Comparison of ENCODE assay signal across 20 cellular contexts in the genomic region with DNA sequence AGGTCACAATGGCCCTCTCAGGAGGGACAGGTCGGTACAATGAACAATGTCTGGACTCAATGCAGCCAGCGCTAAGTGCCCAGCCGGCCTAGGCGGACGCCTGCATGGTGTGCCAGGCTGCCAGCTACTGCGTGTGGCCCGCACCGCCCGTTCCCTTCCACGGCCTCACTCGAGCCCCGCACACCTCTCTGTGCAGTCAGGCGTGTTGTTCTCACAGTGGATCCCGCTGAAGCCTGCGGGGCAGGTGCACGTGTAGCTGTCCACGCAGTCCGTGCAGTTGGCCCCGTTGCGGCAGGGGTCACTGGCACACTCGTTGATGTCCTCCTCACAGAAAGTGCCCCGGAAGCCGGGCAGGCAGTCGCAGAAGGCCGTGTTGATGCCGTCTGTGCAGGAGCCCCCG. TPM values are rescaled to one million over a fixed set of nuclear protein-coding genes. Genes with fewer than 3 reads are reported as not detected.
DNase-seq lines count a peak whose midpoint lies in the region; ATAC-seq, FAIRE-seq and TF ChIP-seq lines count a peak whose summit lies in the region.
"Had no signal": no experiment of that assay in that cellular context is flagged by ENCODE, and none has a peak within 500 bp of the region (broad histone marks: within the 10 kb centered on the region; RNA-seq: fewer than 3 reads in every experiment).

No MANE protein-coding gene starts in this region.

- SMC1A ChIA-PET in GM12878 (lab: Charles Lee; ENCODE audit: uncharacterized antibody, unreplicated experiment) = no interaction called here

- no peak overlapping the region for H3K27ac ChIP-seq in GM12878 (ENCODE audit: control insufficient read depth, insufficient read depth)
- peak overlapping the region; percentile 13 to 79 for H3K27ac ChIP-seq in left lung
- H3K27ac ChIP-seq in subcutaneous abdominal adipose tissue (ENCODE audit: low read depth, low read length) = peak overlapping the region; percentile 70
- H3K27ac ChIP-seq in brain microvascular endothelial cell = no peak overlapping the region
- H3K27ac ChIP-seq: PC-9 had no signal

- H3K4me3 ChIP-seq in GM12878 (no peak overlapping the region), left lung (no peak overlapping the region), subcutaneous abdominal adipose tissue (ENCODE audit: low read depth in 1 of 5, low read length in 5 of 5) (no peak overlapping the region), brain microvascular endothelial cell (ENCODE audit: low read depth, low read length) (no peak overlapping the region)
- H3K4me3 ChIP-seq: PC-9 had no signal

- 0 out of 2 replicates have a peak, but pooled peaks have one; percentile 17 for TF ChIP-seq POLR2A in GM12878 (IDR thresholded peaks at IDR 0.05; ENCODE audit: low read depth, low read length)

- CTCF ChIA-PET in GM12878 (lab: Yijun Ruan, JAX) = no interaction called here

- H3K36me3 Mint-ChIP-seq in activated T-helper 17 cell treated with anti-CD3 and anti-CD28 coated beads, Interleukin-2, amount 50 U/mL, for 72 hours (ENCODE audit: low read depth) = peaks cover 63% of the 10 kb centered on the region
- H3K36me3 Mint-ChIP-seq: CD4-positive, CD25-positive, alpha-beta regulatory T cell; IgD-negative memory B cell had no signal

- H3K4me1 Mint-ChIP-seq in activated T-helper 17 cell treated with anti-CD3 and anti-CD28 coated beads, Interleukin-2, amount 50 U/mL, for 72 hours = no peaks in the 10 kb centered on the region
- H3K4me1 Mint-ChIP-seq: CD4-positive, CD25-positive, alpha-beta regulatory T cell; IgD-negative memory B cell had no signal

- H3K36me3 ChIP-seq in GM12878 (ENCODE audit: control insufficient read depth in 2 of 2, insufficient read depth in 2 of 2, low read length in 1 of 2) (peaks cover 2 to 69% of the 10 kb centered on the region in 2 experiments; a peak in 3 of 4 replicates), left lung (peaks cover 0 to 100% of the 10 kb centered on the region in 2 donors), subcutaneous abdominal adipose tissue (ENCODE audit: control insufficient read depth in 5 of 5, insufficient read depth in 5 of 5, low read length in 5 of 5) (peaks cover 0 to 98% (median 94%) of the 10 kb centered on the region in 5 donors), brain microvascular endothelial cell (replicated peaks) (peaks cover 61% of the 10 kb centered on the region)

- H3K27ac Mint-ChIP-seq in activated T-helper 17 cell treated with anti-CD3 and anti-CD28 coated beads, Interleukin-2, amount 50 U/mL, for 72 hours = no peak overlapping the region
- H3K27ac Mint-ChIP-seq: CD4-positive, CD25-positive, alpha-beta regulatory T cell; IgD-negative memory B cell had no signal

- no peak overlapping the region for H2AFZ ChIP-seq in GM12878 (ENCODE audit: control insufficient read depth, low read depth, low read length)
- H2AFZ ChIP-seq: PC-9 had no signal

- no peak overlapping the region for H3K4me2 ChIP-seq in GM12878 (ENCODE audit: control insufficient read depth, insufficient read depth)
- H3K4me2 ChIP-seq: PC-9 had no signal

- no peak for FAIRE-seq in GM12878 (lab: Jason Lieb, UNC)
- FAIRE-seq: H54 had no signal

- no peak for DNase-seq in GM12878 (ENCODE audit: low read depth, low spot score)
- no peak for DNase-seq in left lung
- no peak for DNase-seq in brain microvascular endothelial cell
- no peak for DNase-seq in stimulated activated CD4-positive, alpha-beta T cell treated with anti-CD3 and anti-CD28 coated beads, Interleukin-2, amount 100 ng/mL, for 24 hours
- DNase-seq in amniotic stem cell (lab: John Stamatoyannopoulos, UW) = no peak
- DNase-seq: CD4-positive, CD25-positive, alpha-beta regulatory T cell; DMS79; NCI-H1105; NCI-H146; NCI-H2029 treated with DMSO at 0.1 percent for 48 hours; NCI-H226; NCI-H510A treated with DMSO at 0.1 percent for 48 hours; NCI-H748 treated with DMSO at 0.1 percent for 48 hours; PC-9; RPMI8226 had no signal

- no peak for TF ChIP-seq RAD21 in GM12878 (IDR thresholded peaks at IDR 0.05; ENCODE audit: insufficient read depth, low read depth, low read length)

- intact Hi-C loops in GM12878 (cut with micrococcal nuclease; ENCODE audit: unreplicated experiment) = no loop called here
- intact Hi-C loops in left lung (cut with DNase I) = no loop called here

- WGBS in GM12878 (ENCODE audit: insufficient coverage, insufficient replicate concordance, low lambda C conversion rate, missing lambda C conversion rate) = 98% methylated on average over 27 of the region's 27 CpGs

- H3K9me3 Mint-ChIP-seq in activated T-helper 17 cell treated with anti-CD3 and anti-CD28 coated beads, Interleukin-2, amount 50 U/mL, for 72 hours = no peaks in the 10 kb centered on the region
- H3K9me3 Mint-ChIP-seq: CD4-positive, CD25-positive, alpha-beta regulatory T cell; IgD-negative memory B cell had no signal

- RAD21 ChIA-PET in GM12878 (lab: Charles Lee; ENCODE audit: unreplicated experiment) = no interaction called here

- H3K9me3 ChIP-seq in GM12878 (replicated peaks; ENCODE audit: control insufficient read depth, insufficient read depth, low read length) = no peaks in the 10 kb centered on the region
- H3K9me3 ChIP-seq in left lung = no peaks in the 10 kb centered on the region
- no peaks in the 10 kb centered on the region for H3K9me3 ChIP-seq in subcutaneous abdominal adipose tissue (ENCODE audit: control insufficient read depth in 5 of 5, low read length in 5 of 5)

- no TSS peak for BruUV-seq in GM12878 (replicated peaks; lab: Mats Ljungman, UMichigan)

- TF ChIP-seq EP300 in GM12878 (IDR thresholded peaks at IDR 0.05; ENCODE audit: borderline replicate concordance in 1 of 2, control insufficient read depth in 1 of 2, low read depth in 2 of 2, low read length in 2 of 2) = no peak

- no peaks in the 10 kb centered on the region for H3K27me3 ChIP-seq in GM12878 (replicated peaks in 1 of 2; ENCODE audit: control insufficient read depth in 2 of 2, insufficient read depth in 2 of 2, low read length in 1 of 2)
- H3K27me3 ChIP-seq in left lung = no peaks in the 10 kb centered on the region
- no peaks in the 10 kb centered on the region for H3K27me3 ChIP-seq in subcutaneous abdominal adipose tissue (ENCODE audit: control insufficient read depth in 5 of 5, insufficient read depth in 4 of 5, low read length in 5 of 5)
- H3K27me3 ChIP-seq in brain microvascular endothelial cell (replicated peaks) = no peaks in the 10 kb centered on the region

- peak; percentile 4 for ATAC-seq in activated T-helper 17 cell treated with anti-CD3 and anti-CD28 coated beads, Interleukin-2, amount 50 U/mL, for 72 hours (replicated peaks)
- ATAC-seq in GM12878 (no peak), left lung (no peak), GM18498 (IDR thresholded peaks at IDR 0.05; ENCODE audit: unreplicated experiment) (no peak)

- in situ Hi-C loops in GM12878 (cut with MboI) (no loop called here), brain microvascular endothelial cell (cut with HindIII; ENCODE audit: low pct_ligation_motif_present, low sequenced_read_pairs) (no loop called here)

- H3K4me1 ChIP-seq in GM12878 (ENCODE audit: control insufficient read depth, insufficient read depth, low read length) = no peaks in the 10 kb centered on the region
- H3K4me1 ChIP-seq in left lung = peaks cover 0 to 20% of the 10 kb centered on the region in 2 donors
- peaks cover 0 to 45% (median 21%) of the 10 kb centered on the region in 5 donors for H3K4me1 ChIP-seq in subcutaneous abdominal adipose tissue (ENCODE audit: control insufficient read depth in 5 of 5, insufficient read depth in 5 of 5, low read length in 5 of 5)

- H3K27me3 Mint-ChIP-seq in activated T-helper 17 cell treated with anti-CD3 and anti-CD28 coated beads, Interleukin-2, amount 50 U/mL, for 72 hours = no peaks in the 10 kb centered on the region
- H3K27me3 Mint-ChIP-seq: CD4-positive, CD25-positive, alpha-beta regulatory T cell; IgD-negative memory B cell had no signal

- TF ChIP-seq CTCF in GM12878 (IDR thresholded peaks at IDR 0.05 in 2 of 3, conservative IDR thresholded peaks at IDR 0.05 in 1 of 3; ENCODE audit: control insufficient read depth in 2 of 3, extremely low read depth in 1 of 3, insufficient read depth in 1 of 3, low read depth in 3 of 3, low read length in 3 of 3) (no peak), left lung (IDR thresholded peaks at IDR 0.05) (no peak), brain microvascular endothelial cell (IDR thresholded peaks at IDR 0.05; ENCODE audit: low read depth, low read length, missing control alignments) (no peak)

- POLR2A ChIA-PET in GM12878 (lab: Charles Lee) = no interaction called here

- no peaks in the 10 kb centered on the region for H3K79me2 ChIP-seq in GM12878 (ENCODE audit: control insufficient read depth, insufficient read depth, low read length)

- no peak overlapping the region for H3K4me3 Mint-ChIP-seq in activated T-helper 17 cell treated with anti-CD3 and anti-CD28 coated beads, Interleukin-2, amount 50 U/mL, for 72 hours
- H3K4me3 Mint-ChIP-seq: CD4-positive, CD25-positive, alpha-beta regulatory T cell; IgD-negative memory B cell had no signal

- H3K9ac ChIP-seq in GM12878 (ENCODE audit: control insufficient read depth, insufficient read depth, low read length) (no peak overlapping the region), subcutaneous abdominal adipose tissue (ENCODE audit: low read length in 5 of 5) (no peak overlapping the region)

- H4K20me1 ChIP-seq in GM12878 (ENCODE audit: control insufficient read depth, insufficient read depth) = no peaks in the 10 kb centered on the region

RNA-seq across cellular contexts. Expression of a gene that starts 26.7 kb away (rescaled TPM):
- 10 to 100 TPM; 56.0 to 85.3 TPM for total RNA-seq in activated T-helper 17 cell treated with anti-CD3 and anti-CD28 coated beads, Interleukin-2, amount 50 U/mL, for 72 hours
- 45.7 and 51.6 TPM in 2 replicates for total RNA-seq in GM12878 (2013; cell fraction: nucleolus; rRNA removed)
- total RNA-seq in GM12878 (2014; rRNA removed) (14.7 and 17.6 TPM in 2 replicates), GM12878 (2014; rRNA removed; fragmentation: Illumina TruSeq; extraction: Trizol) (8.3 and 10.0 TPM in 2 replicates), GM12878 (2021) (52.6 and 59.1 TPM in 2 replicates), left lung (10 to 100 TPM; 77.8 to 79.5 TPM)
- 36.4 TPM for polyA plus RNA-seq in GM12878 (2011; ENCODE audit: low read depth)
- polyA plus RNA-seq in GM12878 (2011; rRNA removed) (7.3 and 9.9 TPM in 2 replicates), GM12878 (2014; fragmentation: Illumina TruSeq; extraction: Trizol) (26.5 and 36.0 TPM in 2 replicates), GM12878 (2014; fragmentation: Nextera tagmentation; extraction: Ambion mirVana) (10 to 100 TPM; 12.4 to 16.6 TPM), GM12878 (2014; rRNA removed) (25.9 and 28.0 TPM in 2 replicates), GM12878 (2016; fragmentation: Nextera tagmentation; extraction: Ambion mirVana) (10 to 100 TPM; 44.6 to 44.7 TPM)
- polyA plus RNA-seq in GM12878 (2011; cell fraction: cytosol; rRNA removed) = 12.3 and 18.3 TPM in 2 replicates
- polyA plus RNA-seq in GM12878 (2011; cell fraction: nucleus; rRNA removed) = 44.9 and 59.4 TPM in 2 replicates
- 40.1 and 41.6 TPM in 2 replicates for polyA plus RNA-seq in GM12878 (2012)
- polyA minus RNA-seq in GM12878 (2011; rRNA and poly(A)+ RNA removed) = 9.8 and 13.4 TPM in 2 replicates
- 19.6 and 20.7 TPM in 2 replicates for polyA minus RNA-seq in GM12878 (2011; cell fraction: cytosol; rRNA and poly(A)+ RNA removed)
- 11.8 and 19.4 TPM in 2 replicates for polyA minus RNA-seq in GM12878 (2011; cell fraction: nucleus; rRNA and poly(A)+ RNA removed)

RNA-seq across cellular contexts. Expression of a gene that starts 36.3 kb away (rescaled TPM):
- total RNA-seq in activated T-helper 17 cell treated with anti-CD3 and anti-CD28 coated beads, Interleukin-2, amount 50 U/mL, for 72 hours = 10 to 100 TPM; 63.8 to 65.9 TPM
- total RNA-seq in GM12878 (2013; cell fraction: nucleolus; rRNA removed) = 114 and 132 TPM in 2 replicates
- total RNA-seq in GM12878 (2014; rRNA removed) (6.9 and 9.7 TPM in 2 replicates), GM12878 (2014; rRNA removed; fragmentation: Illumina TruSeq; extraction: Trizol) (1.8 and 2.5 TPM in 2 replicates), GM12878 (2021) (38.6 and 40.0 TPM in 2 replicates), left lung (100 to 1,000 TPM in 1 of 2 donors, 10 to 100 TPM in 1; 65.1 to 102 TPM)
- 2.6 TPM for polyA plus RNA-seq in GM12878 (2011; ENCODE audit: low read depth)
- polyA plus RNA-seq in GM12878 (2011; rRNA removed) (1.4 TPM in 2 replicates), GM12878 (2014; fragmentation: Illumina TruSeq; extraction: Trizol) (1.1 and 2.7 TPM in 2 replicates), GM12878 (2014; fragmentation: Nextera tagmentation; extraction: Ambion mirVana) (under 1 TPM; 0.02 to 0.24 TPM), GM12878 (2014; rRNA removed) (12.4 and 12.7 TPM in 2 replicates), GM12878 (2016; fragmentation: Nextera tagmentation; extraction: Ambion mirVana) (1 to 10 TPM; 4.7 to 6.8 TPM)
- 4.7 and 4.9 TPM in 2 replicates for polyA plus RNA-seq in GM12878 (2011; cell fraction: cytosol; rRNA removed)
- polyA plus RNA-seq in GM12878 (2011; cell fraction: nucleus; rRNA removed) = 31.3 and 51.1 TPM in 2 replicates
- polyA plus RNA-seq in GM12878 (2012) = 7.3 and 8.7 TPM in 2 replicates
- polyA minus RNA-seq in GM12878 (2011; rRNA and poly(A)+ RNA removed) = 4.2 and 12.3 TPM in 2 replicates
- polyA minus RNA-seq in GM12878 (2011; cell fraction: cytosol; rRNA and poly(A)+ RNA removed) = 20.2 and 32.2 TPM in 2 replicates
- polyA minus RNA-seq in GM12878 (2011; cell fraction: nucleus; rRNA and poly(A)+ RNA removed) = 14.4 and 23.8 TPM in 2 replicates

Comparison
In these comparisons a context has a peak if more than half of its experiments do, and no peak if none do; other contexts are left out.
1. H3K27ac ChIP-seq: peak in left lung (2 of 2) and subcutaneous abdominal adipose tissue (single experiment); none in GM12878 (single experiment) and brain microvascular endothelial cell (single experiment).